ENCODE assay signal across 6 cellular contexts in the genomic region with DNA sequence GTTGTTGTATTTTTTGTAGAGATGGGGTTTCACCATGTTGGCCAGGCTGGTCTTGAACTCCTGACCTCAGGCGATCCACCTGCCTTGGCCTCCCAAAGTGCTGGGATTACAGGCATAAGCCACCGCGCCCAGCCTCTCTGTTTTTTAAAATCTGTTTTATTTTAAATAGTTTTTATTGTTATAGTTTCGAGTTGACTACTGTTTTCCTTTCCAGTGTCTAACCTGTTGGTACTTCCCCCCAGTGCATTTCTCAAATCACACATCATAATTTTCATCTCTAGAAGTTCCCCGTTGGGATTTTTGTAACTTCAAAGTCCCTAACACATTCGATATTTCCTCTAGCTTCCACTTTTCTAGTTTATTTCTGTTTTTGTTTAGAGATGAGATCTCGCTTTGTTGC. TPM values are rescaled to one million over a fixed set of nuclear protein-coding genes. Genes with fewer than 3 reads are reported as not detected.
"Had no signal": no experiment of that assay in that cellular context is flagged by ENCODE, and none has a peak within 500 bp of the region (broad histone marks: within the 10 kb centered on the region; RNA-seq: fewer than 3 reads in every experiment).

No MANE protein-coding gene starts in this region.

RNA-seq across cellular contexts. Expression of gene PERM1, which starts 10.4 kb away (rescaled TPM):
- total RNA-seq: epithelial cell of proximal tubule, esophagus squamous epithelium, left lung, lower lobe of right lung, progenitor cell of endocrine pancreas had no signal

RNA-seq across cellular contexts. Expression of gene PLEKHN1, which starts 26.1 kb away (rescaled TPM):
- total RNA-seq: occipital lobe had no signal
